In the genomic region with DNA sequence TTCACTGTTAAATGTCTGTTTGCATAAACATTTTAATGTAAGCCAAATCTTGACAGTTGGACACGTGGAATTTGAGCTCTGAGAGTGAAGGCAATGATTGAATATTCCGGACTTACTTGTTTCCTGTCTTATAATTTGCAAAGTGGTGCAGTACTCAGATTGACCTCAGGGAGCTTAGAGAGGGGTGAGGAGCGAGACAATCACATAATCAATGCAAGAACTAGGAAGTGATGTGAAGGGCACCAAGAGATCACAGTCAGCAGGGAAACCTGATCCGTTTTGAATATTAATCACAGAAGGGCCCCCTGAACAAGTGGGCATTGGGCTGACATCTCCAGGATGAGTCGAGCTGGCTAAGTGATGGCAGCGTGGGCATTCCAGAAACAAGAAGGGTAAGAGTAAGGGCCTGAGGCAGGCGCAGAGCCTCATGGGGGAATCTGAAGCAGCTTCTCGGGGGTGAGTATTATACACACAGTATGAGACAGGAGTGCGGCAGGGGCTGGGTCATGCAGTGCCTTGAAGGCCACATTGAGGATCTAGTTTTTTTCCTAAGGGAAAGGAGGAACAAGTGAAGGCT, we compare ENCODE assay signal across 11 cellular contexts. TPM values are rescaled to one million over a fixed set of nuclear protein-coding genes. Genes with fewer than 3 reads are reported as not detected.
DNase-seq lines count a peak whose midpoint lies in the region; ATAC-seq and TF ChIP-seq lines count a peak whose summit lies in the region.
"Had no signal": no experiment of that assay in that cellular context is flagged by ENCODE, and none has a peak within 500 bp of the region (broad histone marks: within the 10 kb centered on the region; RNA-seq: fewer than 3 reads in every experiment).

No MANE protein-coding gene starts in this region.

- peaks cover 3% of the 10 kb centered on the region for H3K79me2 ChIP-seq in DOHH2 (ENCODE audit: control insufficient read depth, low read length)
- peaks cover 14% of the 10 kb centered on the region for H3K79me2 ChIP-seq in Loucy (ENCODE audit: insufficient read depth, low read length)

- no peaks in the 10 kb centered on the region for H3F3A ChIP-seq in DOHH2 (ENCODE audit: control insufficient read depth, insufficient read depth)
- H3F3A ChIP-seq in Loucy (ENCODE audit: low read depth): no peaks in the 10 kb centered on the region

- no peaks in the 10 kb centered on the region for H3K9me3 Mint-ChIP-seq in mesothelial cell of epicardium

- H3K9ac ChIP-seq in Loucy (ENCODE audit: low read depth, low read length, poor library complexity, severe bottlenecking): no peak overlapping the region

- H3K9me2 ChIP-seq in DOHH2 (replicated peaks; ENCODE audit: control insufficient read depth, low read length) (no peaks in the 10 kb centered on the region), Loucy (replicated peaks; ENCODE audit: low read depth, low read length) (no peaks in the 10 kb centered on the region)

- no peaks in the 10 kb centered on the region for H3K9me3 ChIP-seq in DOHH2 (ENCODE audit: control insufficient read depth, insufficient read depth, low read length)
- no peaks in the 10 kb centered on the region for H3K9me3 ChIP-seq in Loucy (ENCODE audit: insufficient read depth, low read depth, low read length)

- no peak overlapping the region for H3K27ac ChIP-seq in DOHH2 (ENCODE audit: low read depth, low read length)

- H3K27me3 ChIP-seq in DOHH2 (ENCODE audit: control insufficient read depth, low read length): no peaks in the 10 kb centered on the region
- no peaks in the 10 kb centered on the region for H3K27me3 ChIP-seq in Loucy (ENCODE audit: insufficient read depth, low read length, poor library complexity, severe bottlenecking)

- DNase-seq in astrocyte of the cerebellum (ENCODE audit: low read depth) (no peak), mesothelial cell of epicardium (ENCODE audit: low spot score in 2 of 2, unreplicated experiment in 2 of 2) (no peak), NCI-H1048 (lab: John Stamatoyannopoulos, UW) (no peak), NCI-H226 (no peak), anterior cingulate cortex (lab: John Stamatoyannopoulos, UW) (no peak)
- DNase-seq: aorta, NCI-H1105 treated with DMSO at 0.1 percent for 48 hours, T-helper 9 cell had no signal

- H3K4me3 ChIP-seq in DOHH2 (ENCODE audit: low read length): no peak overlapping the region
- H3K4me3 ChIP-seq in Loucy (ENCODE audit: low read length, poor library complexity, severe bottlenecking): no peak overlapping the region
- H3K4me3 ChIP-seq in astrocyte of the cerebellum (ENCODE audit: low read depth, low read length): no peak overlapping the region

- no peaks in the 10 kb centered on the region for H3K27me3 Mint-ChIP-seq in mesothelial cell of epicardium (ENCODE audit: low read depth)

- H3K4me1 ChIP-seq in DOHH2 (ENCODE audit: control insufficient read depth, low read length) (no peaks in the 10 kb centered on the region), Loucy (ENCODE audit: insufficient read depth, low read length, poor library complexity, severe bottlenecking) (peaks cover 8% of the 10 kb centered on the region)

- peaks cover 3% of the 10 kb centered on the region for H3K36me3 Mint-ChIP-seq in mesothelial cell of epicardium

- no peak overlapping the region for H2AFZ ChIP-seq in Loucy (ENCODE audit: low read length)

- no peak overlapping the region for H3K4me3 Mint-ChIP-seq in mesothelial cell of epicardium

- H3K27ac Mint-ChIP-seq in mesothelial cell of epicardium: no peak overlapping the region

- TF ChIP-seq CTCF in DOHH2 (IDR thresholded peaks at IDR 0.05; ENCODE audit: low read depth, low read length, poor library complexity, severe bottlenecking) (peak; percentile 42), Loucy (conservative IDR thresholded peaks at IDR 0.05; ENCODE audit: low read length) (peak; percentile 38), astrocyte of the cerebellum (IDR thresholded peaks at IDR 0.05; ENCODE audit: low read depth, low read length, missing control alignments) (peak; percentile 54), mesothelial cell of epicardium (IDR thresholded peaks at IDR 0.05; ENCODE audit: unreplicated experiment) (peak; percentile 55)

- H4K20me1 ChIP-seq in DOHH2 (ENCODE audit: control insufficient read depth, insufficient read depth, low read depth, low read length) (no peaks in the 10 kb centered on the region), Loucy (ENCODE audit: insufficient read depth, low read length, poor library complexity, severe bottlenecking) (no peaks in the 10 kb centered on the region)

- H3K4me1 Mint-ChIP-seq in mesothelial cell of epicardium: peaks cover 45% of the 10 kb centered on the region

- ATAC-seq in GM21381 (IDR thresholded peaks at IDR 0.05; ENCODE audit: unreplicated experiment): no peak

- H3K36me3 ChIP-seq in DOHH2 (ENCODE audit: control insufficient read depth, low read length) (no peaks in the 10 kb centered on the region), Loucy (ENCODE audit: insufficient read depth, low read length) (no peaks in the 10 kb centered on the region)

- no peak overlapping the region for H3K4me2 ChIP-seq in DOHH2 (ENCODE audit: low read length)
- no peak overlapping the region for H3K4me2 ChIP-seq in Loucy (ENCODE audit: low read depth, low read length, poor library complexity, severe bottlenecking)

- in situ Hi-C loops in astrocyte of the cerebellum (cut with HindIII; ENCODE audit: low sequenced_read_pairs): no loop called here

RNA-seq across cellular contexts. Expression of gene TEX2, which starts 26.1 kb away (rescaled TPM):
- total RNA-seq in mesothelial cell of epicardium: 27.1 to 29.7 TPM (median 27.3 TPM) in 3 replicates
